In genomic region chr1:236345728-236346127, GRCh38 we compare ENCODE assay signal across 11 cellular contexts. TPM values are rescaled to one million over a fixed set of nuclear protein-coding genes. Genes with fewer than 3 reads are reported as not detected.
DNase-seq lines count a peak whose midpoint lies in the region; ATAC-seq, FAIRE-seq and TF ChIP-seq lines count a peak whose summit lies in the region.
"Had no signal": no experiment of that assay in that cellular context is flagged by ENCODE, and none has a peak within 500 bp of the region (broad histone marks: within the 10 kb centered on the region; RNA-seq: fewer than 3 reads in every experiment).

No MANE protein-coding gene starts in this region.

- H3K27me3 ChIP-seq in small intestine (ENCODE audit: control insufficient read depth in 2 of 2, insufficient read depth in 2 of 2, low read length in 2 of 2): no peaks in the 10 kb centered on the region

- no peak overlapping the region for H3K4me3 Mint-ChIP-seq in chondrocyte (ENCODE audit: unreplicated experiment)
- H3K4me3 Mint-ChIP-seq: stimulated activated naive CD8-positive, alpha-beta T cell treated with anti-CD3 and anti-CD28 coated beads, Interleukin-15, Interleukin-2, amounts not matched to agents 100 ng/mL and 50 ng/mL, for 24 hours had no signal

- FAIRE-seq in small intestine (lab: Jason Lieb, UNC): no peak

- WGBS in small intestine, 3 donors: 11 to 26% (median 22%) methylated on average over 1 of the region's 1 CpG

- H3K36me3 ChIP-seq in small intestine (ENCODE audit: control insufficient read depth in 2 of 2, insufficient read depth in 2 of 2, low read length in 2 of 2): no peaks in the 10 kb centered on the region

- peaks cover 4% of the 10 kb centered on the region for H3K4me1 Mint-ChIP-seq in chondrocyte (ENCODE audit: low read depth)

- H3K9me3 Mint-ChIP-seq in chondrocyte (ENCODE audit: low read depth): no peaks in the 10 kb centered on the region
- H3K9me3 Mint-ChIP-seq: stimulated activated naive CD8-positive, alpha-beta T cell treated with anti-CD3 and anti-CD28 coated beads, Interleukin-15, Interleukin-2, amounts not matched to agents 100 ng/mL and 50 ng/mL, for 24 hours had no signal

- no peaks in the 10 kb centered on the region for H3K9me3 ChIP-seq in small intestine (ENCODE audit: control insufficient read depth, low read depth)

- TF ChIP-seq CTCF in chondrocyte (IDR thresholded peaks at IDR 0.05): peak; percentile 49

- H3K27me3 Mint-ChIP-seq in chondrocyte (ENCODE audit: low read depth): peaks cover 2% of the 10 kb centered on the region

- ATAC-seq in GM18505 (IDR thresholded peaks at IDR 0.05; ENCODE audit: unreplicated experiment): no peak

- H3K36me3 Mint-ChIP-seq in chondrocyte (ENCODE audit: low read depth): no peaks in the 10 kb centered on the region

- H3K27ac Mint-ChIP-seq in chondrocyte (ENCODE audit: unreplicated experiment): no peak overlapping the region
- H3K27ac Mint-ChIP-seq: stimulated activated naive CD8-positive, alpha-beta T cell treated with anti-CD3 and anti-CD28 coated beads, Interleukin-15, Interleukin-2, amounts not matched to agents 100 ng/mL and 50 ng/mL, for 24 hours had no signal

- peak; percentile 27 for DNase-seq in NCI-H748 (lab: John Stamatoyannopoulos, UW; ENCODE audit: unreplicated experiment)
- no peak for DNase-seq in NCI-H748 treated with DMSO at 0.1 percent for 48 hours (lab: John Stamatoyannopoulos, UW)
- peak; percentile 3 for DNase-seq in NCI-H146 treated with DMSO at 0.1 percent for 48 hours (lab: John Stamatoyannopoulos, UW; ENCODE audit: unreplicated experiment)
- no peak for DNase-seq in chondrocyte (ENCODE audit: low spot score)
- peak; percentile 23 for DNase-seq in renal cortical epithelial cell (ENCODE audit: low read depth)
- DNase-seq in small intestine: no peak
- no peak for DNase-seq in SIG-M5 (lab: John Stamatoyannopoulos, UW)
- DNase-seq: foreskin melanocyte, NCI-H1417 treated with DMSO at 0.1 percent for 48 hours had no signal

- H3K27ac ChIP-seq in small intestine (ENCODE audit: low read depth in 1 of 2, low read length in 1 of 2): no peak overlapping the region

- no peaks in the 10 kb centered on the region for H3K4me1 ChIP-seq in small intestine (ENCODE audit: control insufficient read depth in 2 of 2, insufficient read depth in 1 of 2, low read depth in 1 of 2, low read length in 1 of 2)

- no peak overlapping the region for H3K4me3 ChIP-seq in small intestine (ENCODE audit: low read depth in 1 of 2, low read length in 2 of 2)

- no peak for TF ChIP-seq POLR2A in GM18505 (IDR thresholded peaks at IDR 0.05; ENCODE audit: borderline replicate concordance, extremely low read depth, insufficient read depth, insufficient read length)

RNA-seq across cellular contexts. Expression of gene EDARADD, which starts 48.4 kb away (rescaled TPM):
- 0.18 to 0.40 TPM in 2 of 3 replicates, not detected in the other for total RNA-seq in chondrocyte
- 0.05 TPM in 1 of 2 replicates, not detected in the other for total RNA-seq in renal cortical epithelial cell
- under 1 TPM in 1 of 3 donors, not detected in 2; 0.13 TPM for polyA plus RNA-seq in small intestine

Comparison
In these comparisons a context has a peak if more than half of its experiments do, and no peak if none do; other contexts are left out.
1. DNase-seq: peak in NCI-H748 (single experiment), NCI-H146 treated with DMSO at 0.1 percent for 48 hours (single experiment) and renal cortical epithelial cell (single experiment); none in NCI-H748 treated with DMSO at 0.1 percent for 48 hours (single experiment), chondrocyte (single experiment), small intestine (single experiment) and SIG-M5 (single experiment).